1 cellular context compared by ENCODE assay signal in the genomic region with DNA sequence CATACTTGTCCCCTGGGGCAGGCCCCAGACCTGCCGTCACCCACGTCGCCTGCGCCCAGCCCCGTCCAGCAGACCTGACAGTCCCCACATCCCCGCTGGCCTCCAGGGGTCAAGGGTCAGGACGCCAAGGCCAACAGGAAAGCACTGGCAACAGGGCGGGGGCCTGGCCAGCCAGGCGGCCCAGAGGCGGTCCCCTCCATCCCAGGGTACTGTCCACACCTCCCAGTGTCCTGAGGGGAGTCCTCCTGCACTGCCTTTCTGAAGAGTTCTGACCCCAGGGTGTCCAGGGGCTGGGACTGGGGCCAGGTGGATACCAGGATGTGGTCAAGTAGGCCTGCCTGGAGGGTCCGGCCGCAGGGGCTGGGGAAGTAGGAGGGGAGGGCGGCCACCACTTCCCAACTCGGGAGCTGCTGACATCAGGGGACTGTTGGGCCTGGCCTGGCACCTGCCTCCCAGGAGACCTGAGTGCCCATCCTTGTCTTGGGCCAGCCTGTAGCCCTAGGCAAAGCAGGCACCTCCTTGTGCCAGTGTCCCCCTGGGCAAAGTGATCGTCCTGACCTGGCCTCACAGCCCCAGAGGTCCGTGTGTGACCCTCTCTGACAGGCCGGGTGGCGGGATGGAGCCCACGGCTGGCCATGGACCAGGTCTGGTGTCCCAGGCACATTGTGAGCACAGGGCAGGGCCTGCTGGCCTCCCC.
TF ChIP-seq lines count a peak whose summit lies in the region.

No MANE protein-coding gene starts in this region.

TF ChIP-seq in HepG2, 621 proteins besides CTCF, POLR2A, EP300 and RAD21 (continues in another document):
- no peak for TF ChIP-seq MYNN (CRISPR knock-in tag; IDR thresholded peaks at IDR 0.05; ENCODE audit: low read depth)
- TF ChIP-seq HNRNPK (IDR thresholded peaks at IDR 0.05; ENCODE audit: low read depth, low read length, poor library complexity, severe bottlenecking) = no peak
- TF ChIP-seq, protein P1, sequence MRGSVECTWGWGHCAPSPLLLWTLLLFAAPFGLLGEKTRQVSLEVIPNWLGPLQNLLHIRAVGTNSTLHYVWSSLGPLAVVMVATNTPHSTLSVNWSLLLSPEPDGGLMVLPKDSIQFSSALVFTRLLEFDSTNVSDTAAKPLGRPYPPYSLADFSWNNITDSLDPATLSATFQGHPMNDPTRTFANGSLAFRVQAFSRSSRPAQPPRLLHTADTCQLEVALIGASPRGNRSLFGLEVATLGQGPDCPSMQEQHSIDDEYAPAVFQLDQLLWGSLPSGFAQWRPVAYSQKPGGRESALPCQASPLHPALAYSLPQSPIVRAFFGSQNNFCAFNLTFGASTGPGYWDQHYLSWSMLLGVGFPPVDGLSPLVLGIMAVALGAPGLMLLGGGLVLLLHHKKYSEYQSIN (CRISPR knock-in tag; IDR thresholded peaks at IDR 0.05; ENCODE audit: borderline replicate concordance) = no peak
- TF ChIP-seq CCDC6 (CRISPR knock-in tag; IDR thresholded peaks at IDR 0.05) = no peak
- TF ChIP-seq, protein P2, sequence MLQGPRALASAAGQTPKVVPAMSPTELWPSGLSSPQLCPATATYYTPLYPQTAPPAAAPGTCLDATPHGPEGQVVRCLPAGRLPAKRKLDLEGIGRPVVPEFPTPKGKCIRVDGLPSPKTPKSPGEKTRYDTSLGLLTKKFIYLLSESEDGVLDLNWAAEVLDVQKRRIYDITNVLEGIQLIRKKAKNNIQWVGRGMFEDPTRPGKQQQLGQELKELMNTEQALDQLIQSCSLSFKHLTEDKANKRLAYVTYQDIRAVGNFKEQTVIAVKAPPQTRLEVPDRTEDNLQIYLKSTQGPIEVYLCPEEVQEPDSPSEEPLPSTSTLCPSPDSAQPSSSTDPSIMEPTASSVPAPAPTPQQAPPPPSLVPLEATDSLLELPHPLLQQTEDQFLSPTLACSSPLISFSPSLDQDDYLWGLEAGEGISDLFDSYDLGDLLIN (CRISPR knock-in tag; IDR thresholded peaks at IDR 0.05; ENCODE audit: borderline replicate concordance) = no peak
- TF ChIP-seq FOXA1 (IDR thresholded peaks at IDR 0.05) = no peak
- TF ChIP-seq FOXA1 (CRISPR knock-in tag; IDR thresholded peaks at IDR 0.05) = peak; percentile 28; the same call in 1 of the 2 replicates
- no peak for TF ChIP-seq ATM (IDR thresholded peaks at IDR 0.05; ENCODE audit: borderline replicate concordance)
- peak; percentile 94 for TF ChIP-seq ZNF598 (CRISPR knock-in tag; IDR thresholded peaks at IDR 0.05; ENCODE audit: borderline replicate concordance)
- no peak for TF ChIP-seq ZFAT (CRISPR knock-in tag; conservative IDR thresholded peaks at IDR 0.05)
- no peak for TF ChIP-seq SYNCRIP (IDR thresholded peaks at IDR 0.05; ENCODE audit: insufficient read depth, low read depth, low read length)
- TF ChIP-seq ZNF24 (IDR thresholded peaks at IDR 0.05) = no peak
- TF ChIP-seq NBN (conservative IDR thresholded peaks at IDR 0.05) = no peak
- TF ChIP-seq, protein P3, sequence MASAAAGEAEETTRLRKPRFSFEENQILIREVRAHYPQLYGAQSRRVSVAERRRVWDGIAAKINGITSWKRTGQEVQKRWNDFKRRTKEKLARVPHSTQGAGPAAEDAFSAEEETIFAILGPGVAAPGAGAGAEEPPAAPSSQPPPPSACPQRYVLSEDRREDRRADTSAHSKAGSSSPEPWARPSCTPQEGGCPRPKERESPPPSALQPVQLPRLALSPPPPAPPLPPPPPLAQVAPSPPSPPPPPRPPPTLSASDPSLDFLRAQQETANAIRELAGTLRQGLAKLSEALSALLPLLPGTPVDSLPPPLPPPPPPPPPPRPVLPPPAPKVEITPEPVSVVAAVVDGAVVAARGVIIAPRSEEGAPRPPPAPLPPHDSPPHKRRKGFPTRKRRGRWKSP (CRISPR knock-in tag; IDR thresholded peaks at IDR 0.05) = no peak; the same call in 1 of the 2 replicates
- TF ChIP-seq ZNF777 (CRISPR knock-in tag; IDR thresholded peaks at IDR 0.05) = peak; percentile 74; the same call in 1 of the 2 replicates
- TF ChIP-seq RFXAP (CRISPR knock-in tag; IDR thresholded peaks at IDR 0.05; ENCODE audit: borderline replicate concordance) = no peak
- TF ChIP-seq SATB2 (CRISPR knock-in tag; IDR thresholded peaks at IDR 0.05) = no peak
- no peak for TF ChIP-seq ZNF569 (CRISPR knock-in tag; IDR thresholded peaks at IDR 0.05; ENCODE audit: borderline replicate concordance)
- peak; percentile 85; the same call in 1 of the 2 replicates for TF ChIP-seq MTA1 (CRISPR knock-in tag; IDR thresholded peaks at IDR 0.05; ENCODE audit: borderline replicate concordance)
- TF ChIP-seq, protein P4, sequence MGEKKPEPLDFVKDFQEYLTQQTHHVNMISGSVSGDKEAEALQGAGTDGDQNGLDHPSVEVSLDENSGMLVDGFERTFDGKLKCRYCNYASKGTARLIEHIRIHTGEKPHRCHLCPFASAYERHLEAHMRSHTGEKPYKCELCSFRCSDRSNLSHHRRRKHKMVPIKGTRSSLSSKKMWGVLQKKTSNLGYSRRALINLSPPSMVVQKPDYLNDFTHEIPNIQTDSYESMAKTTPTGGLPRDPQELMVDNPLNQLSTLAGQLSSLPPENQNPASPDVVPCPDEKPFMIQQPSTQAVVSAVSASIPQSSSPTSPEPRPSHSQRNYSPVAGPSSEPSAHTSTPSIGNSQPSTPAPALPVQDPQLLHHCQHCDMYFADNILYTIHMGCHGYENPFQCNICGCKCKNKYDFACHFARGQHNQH (CRISPR knock-in tag; IDR thresholded peaks at IDR 0.05) = peak; percentile 54; the same call in 1 of the 2 replicates
- TF ChIP-seq HNRNPLL (IDR thresholded peaks at IDR 0.05; ENCODE audit: low read depth, low read length, poor library complexity, severe bottlenecking) = no peak
- TF ChIP-seq NFKBIZ (CRISPR knock-in tag; IDR thresholded peaks at IDR 0.05) = no peak
- TF ChIP-seq, protein P5, sequence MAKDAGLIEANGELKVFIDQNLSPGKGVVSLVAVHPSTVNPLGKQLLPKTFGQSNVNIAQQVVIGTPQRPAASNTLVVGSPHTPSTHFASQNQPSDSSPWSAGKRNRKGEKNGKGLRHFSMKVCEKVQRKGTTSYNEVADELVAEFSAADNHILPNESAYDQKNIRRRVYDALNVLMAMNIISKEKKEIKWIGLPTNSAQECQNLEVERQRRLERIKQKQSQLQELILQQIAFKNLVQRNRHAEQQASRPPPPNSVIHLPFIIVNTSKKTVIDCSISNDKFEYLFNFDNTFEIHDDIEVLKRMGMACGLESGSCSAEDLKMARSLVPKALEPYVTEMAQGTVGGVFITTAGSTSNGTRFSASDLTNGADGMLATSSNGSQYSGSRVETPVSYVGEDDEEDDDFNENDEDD (CRISPR knock-in tag; IDR thresholded peaks at IDR 0.05; ENCODE audit: borderline replicate concordance) = peak; percentile 54; the same call in 1 of the 2 replicates
- TF ChIP-seq ZKSCAN1 (IDR thresholded peaks at IDR 0.05; ENCODE audit: low read length) = no peak
- no peak for TF ChIP-seq ATAD3A (CRISPR knock-in tag; IDR thresholded peaks at IDR 0.05)
- no peak for TF ChIP-seq NR3C1 (CRISPR knock-in tag; IDR thresholded peaks at IDR 0.05)
- TF ChIP-seq, protein P6, sequence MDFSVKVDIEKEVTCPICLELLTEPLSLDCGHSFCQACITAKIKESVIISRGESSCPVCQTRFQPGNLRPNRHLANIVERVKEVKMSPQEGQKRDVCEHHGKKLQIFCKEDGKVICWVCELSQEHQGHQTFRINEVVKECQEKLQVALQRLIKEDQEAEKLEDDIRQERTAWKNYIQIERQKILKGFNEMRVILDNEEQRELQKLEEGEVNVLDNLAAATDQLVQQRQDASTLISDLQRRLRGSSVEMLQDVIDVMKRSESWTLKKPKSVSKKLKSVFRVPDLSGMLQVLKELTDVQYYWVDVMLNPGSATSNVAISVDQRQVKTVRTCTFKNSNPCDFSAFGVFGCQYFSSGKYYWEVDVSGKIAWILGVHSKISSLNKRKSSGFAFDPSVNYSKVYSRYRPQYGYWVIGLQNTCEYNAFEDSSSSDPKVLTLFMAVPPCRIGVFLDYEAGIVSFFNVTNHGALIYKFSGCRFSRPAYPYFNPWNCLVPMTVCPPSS (IDR thresholded peaks at IDR 0.05) = no peak
- no peak for TF ChIP-seq ZNF468 (CRISPR knock-in tag; IDR thresholded peaks at IDR 0.05)
- TF ChIP-seq, protein P7, sequence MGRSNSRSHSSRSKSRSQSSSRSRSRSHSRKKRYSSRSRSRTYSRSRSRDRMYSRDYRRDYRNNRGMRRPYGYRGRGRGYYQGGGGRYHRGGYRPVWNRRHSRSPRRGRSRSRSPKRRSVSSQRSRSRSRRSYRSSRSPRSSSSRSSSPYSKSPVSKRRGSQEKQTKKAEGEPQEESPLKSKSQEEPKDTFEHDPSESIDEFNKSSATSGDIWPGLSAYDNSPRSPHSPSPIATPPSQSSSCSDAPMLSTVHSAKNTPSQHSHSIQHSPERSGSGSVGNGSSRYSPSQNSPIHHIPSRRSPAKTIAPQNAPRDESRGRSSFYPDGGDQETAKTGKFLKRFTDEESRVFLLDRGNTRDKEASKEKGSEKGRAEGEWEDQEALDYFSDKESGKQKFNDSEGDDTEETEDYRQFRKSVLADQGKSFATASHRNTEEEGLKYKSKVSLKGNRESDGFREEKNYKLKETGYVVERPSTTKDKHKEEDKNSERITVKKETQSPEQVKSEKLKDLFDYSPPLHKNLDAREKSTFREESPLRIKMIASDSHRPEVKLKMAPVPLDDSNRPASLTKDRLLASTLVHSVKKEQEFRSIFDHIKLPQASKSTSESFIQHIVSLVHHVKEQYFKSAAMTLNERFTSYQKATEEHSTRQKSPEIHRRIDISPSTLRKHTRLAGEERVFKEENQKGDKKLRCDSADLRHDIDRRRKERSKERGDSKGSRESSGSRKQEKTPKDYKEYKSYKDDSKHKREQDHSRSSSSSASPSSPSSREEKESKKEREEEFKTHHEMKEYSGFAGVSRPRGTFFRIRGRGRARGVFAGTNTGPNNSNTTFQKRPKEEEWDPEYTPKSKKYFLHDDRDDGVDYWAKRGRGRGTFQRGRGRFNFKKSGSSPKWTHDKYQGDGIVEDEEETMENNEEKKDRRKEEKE (IDR thresholded peaks at IDR 0.05) = no peak
- TF ChIP-seq, protein P8, sequence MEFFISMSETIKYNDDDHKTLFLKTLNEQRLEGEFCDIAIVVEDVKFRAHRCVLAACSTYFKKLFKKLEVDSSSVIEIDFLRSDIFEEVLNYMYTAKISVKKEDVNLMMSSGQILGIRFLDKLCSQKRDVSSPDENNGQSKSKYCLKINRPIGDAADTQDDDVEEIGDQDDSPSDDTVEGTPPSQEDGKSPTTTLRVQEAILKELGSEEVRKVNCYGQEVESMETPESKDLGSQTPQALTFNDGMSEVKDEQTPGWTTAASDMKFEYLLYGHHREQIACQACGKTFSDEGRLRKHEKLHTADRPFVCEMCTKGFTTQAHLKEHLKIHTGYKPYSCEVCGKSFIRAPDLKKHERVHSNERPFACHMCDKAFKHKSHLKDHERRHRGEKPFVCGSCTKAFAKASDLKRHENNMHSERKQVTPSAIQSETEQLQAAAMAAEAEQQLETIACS (CRISPR knock-in tag; IDR thresholded peaks at IDR 0.05) = no peak
- TF ChIP-seq, protein P9, sequence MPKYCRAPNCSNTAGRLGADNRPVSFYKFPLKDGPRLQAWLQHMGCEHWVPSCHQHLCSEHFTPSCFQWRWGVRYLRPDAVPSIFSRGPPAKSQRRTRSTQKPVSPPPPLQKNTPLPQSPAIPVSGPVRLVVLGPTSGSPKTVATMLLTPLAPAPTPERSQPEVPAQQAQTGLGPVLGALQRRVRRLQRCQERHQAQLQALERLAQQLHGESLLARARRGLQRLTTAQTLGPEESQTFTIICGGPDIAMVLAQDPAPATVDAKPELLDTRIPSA (CRISPR knock-in tag; IDR thresholded peaks at IDR 0.05; ENCODE audit: borderline replicate concordance) = no peak
- no peak for TF ChIP-seq ZNF20 (CRISPR knock-in tag; IDR thresholded peaks at IDR 0.05)
- peak; percentile 59; the same call in 1 of the 2 replicates for TF ChIP-seq ZNF746 (CRISPR knock-in tag; IDR thresholded peaks at IDR 0.05)
- TF ChIP-seq ZNF816 (CRISPR knock-in tag; IDR thresholded peaks at IDR 0.05; ENCODE audit: borderline replicate concordance) = no peak; the same call in 1 of the 2 replicates
- TF ChIP-seq SPEN (CRISPR knock-in tag; IDR thresholded peaks at IDR 0.05; ENCODE audit: low read depth) = peak; percentile 66
- TF ChIP-seq, protein P10, sequence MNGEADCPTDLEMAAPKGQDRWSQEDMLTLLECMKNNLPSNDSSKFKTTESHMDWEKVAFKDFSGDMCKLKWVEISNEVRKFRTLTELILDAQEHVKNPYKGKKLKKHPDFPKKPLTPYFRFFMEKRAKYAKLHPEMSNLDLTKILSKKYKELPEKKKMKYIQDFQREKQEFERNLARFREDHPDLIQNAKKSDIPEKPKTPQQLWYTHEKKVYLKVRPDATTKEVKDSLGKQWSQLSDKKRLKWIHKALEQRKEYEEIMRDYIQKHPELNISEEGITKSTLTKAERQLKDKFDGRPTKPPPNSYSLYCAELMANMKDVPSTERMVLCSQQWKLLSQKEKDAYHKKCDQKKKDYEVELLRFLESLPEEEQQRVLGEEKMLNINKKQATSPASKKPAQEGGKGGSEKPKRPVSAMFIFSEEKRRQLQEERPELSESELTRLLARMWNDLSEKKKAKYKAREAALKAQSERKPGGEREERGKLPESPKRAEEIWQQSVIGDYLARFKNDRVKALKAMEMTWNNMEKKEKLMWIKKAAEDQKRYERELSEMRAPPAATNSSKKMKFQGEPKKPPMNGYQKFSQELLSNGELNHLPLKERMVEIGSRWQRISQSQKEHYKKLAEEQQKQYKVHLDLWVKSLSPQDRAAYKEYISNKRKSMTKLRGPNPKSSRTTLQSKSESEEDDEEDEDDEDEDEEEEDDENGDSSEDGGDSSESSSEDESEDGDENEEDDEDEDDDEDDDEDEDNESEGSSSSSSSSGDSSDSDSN (CRISPR knock-in tag; IDR thresholded peaks at IDR 0.05) = peak; percentile 76
- no peak for TF ChIP-seq FIP1L1 (IDR thresholded peaks at IDR 0.05; ENCODE audit: borderline replicate concordance, insufficient read depth, low read depth, low read length)
- TF ChIP-seq BRD4 (CRISPR knock-in tag; IDR thresholded peaks at IDR 0.05) = no peak
- TF ChIP-seq, protein P11, sequence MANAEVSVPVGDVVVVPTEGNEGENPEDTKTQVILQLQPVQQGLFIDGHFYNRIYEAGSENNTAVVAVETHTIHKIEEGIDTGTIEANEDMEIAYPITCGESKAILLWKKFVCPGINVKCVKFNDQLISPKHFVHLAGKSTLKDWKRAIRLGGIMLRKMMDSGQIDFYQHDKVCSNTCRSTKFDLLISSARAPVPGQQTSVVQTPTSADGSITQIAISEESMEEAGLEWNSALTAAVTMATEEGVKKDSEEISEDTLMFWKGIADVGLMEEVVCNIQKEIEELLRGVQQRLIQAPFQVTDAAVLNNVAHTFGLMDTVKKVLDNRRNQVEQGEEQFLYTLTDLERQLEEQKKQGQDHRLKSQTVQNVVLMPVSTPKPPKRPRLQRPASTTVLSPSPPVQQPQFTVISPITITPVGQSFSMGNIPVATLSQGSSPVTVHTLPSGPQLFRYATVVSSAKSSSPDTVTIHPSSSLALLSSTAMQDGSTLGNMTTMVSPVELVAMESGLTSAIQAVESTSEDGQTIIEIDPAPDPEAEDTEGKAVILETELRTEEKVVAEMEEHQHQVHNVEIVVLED (CRISPR knock-in tag; IDR thresholded peaks at IDR 0.05; ENCODE audit: borderline replicate concordance) = peak; percentile 75
- no peak for TF ChIP-seq KDM4B (CRISPR knock-in tag; IDR thresholded peaks at IDR 0.05)
- TF ChIP-seq, protein P12, sequence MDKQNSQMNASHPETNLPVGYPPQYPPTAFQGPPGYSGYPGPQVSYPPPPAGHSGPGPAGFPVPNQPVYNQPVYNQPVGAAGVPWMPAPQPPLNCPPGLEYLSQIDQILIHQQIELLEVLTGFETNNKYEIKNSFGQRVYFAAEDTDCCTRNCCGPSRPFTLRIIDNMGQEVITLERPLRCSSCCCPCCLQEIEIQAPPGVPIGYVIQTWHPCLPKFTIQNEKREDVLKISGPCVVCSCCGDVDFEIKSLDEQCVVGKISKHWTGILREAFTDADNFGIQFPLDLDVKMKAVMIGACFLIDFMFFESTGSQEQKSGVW (CRISPR knock-in tag; IDR thresholded peaks at IDR 0.05; ENCODE audit: borderline replicate concordance) = no peak
- TF ChIP-seq TARDBP (CRISPR knock-in tag; IDR thresholded peaks at IDR 0.05) = peak; percentile 72; the same call in 1 of the 2 replicates
